Comparison of ENCODE assay signal across 22 cellular contexts in the genomic region with DNA sequence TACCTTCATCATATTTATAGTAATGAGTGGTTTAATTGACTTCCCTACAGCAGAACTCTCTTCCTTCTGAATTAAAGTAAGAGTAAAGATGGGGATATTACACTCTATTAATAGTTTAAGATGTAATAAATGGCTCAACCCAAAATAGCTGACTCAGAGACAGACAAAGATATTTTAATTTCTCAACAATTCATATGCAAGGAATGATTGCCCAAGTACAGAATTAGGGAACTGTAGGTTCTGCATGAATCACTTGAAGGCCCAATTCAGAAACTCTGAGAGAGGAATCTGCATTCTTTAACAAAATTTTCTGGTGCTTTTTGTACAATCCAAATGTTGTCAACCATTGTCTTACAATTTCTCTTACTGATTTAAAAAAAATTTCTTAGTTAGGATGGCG.
"Had no signal": no experiment of that assay in that cellular context is flagged by ENCODE, and none has a peak within 500 bp of the region (broad histone marks: within the 10 kb centered on the region; RNA-seq: fewer than 3 reads in every experiment).

No MANE protein-coding gene starts in this region.

- H3K27me3 Mint-ChIP-seq: activated CD8-positive, alpha-beta T cell treated with anti-CD3 and anti-CD28 coated beads for 36 hours; activated T-helper 17 cell treated with anti-CD3 and anti-CD28 coated beads, Interleukin-2, amount 50 U/mL, for 72 hours; dendritic cell treated with granulocyte-macrophage colony-stimulating factor and Interleukin-4, amounts not matched to agents 40 ng/mL and 50 ng/mL, for 4 days had no signal

- H3K36me3 ChIP-seq: ascending aorta, esophagus muscularis mucosa, left lung, tibial nerve had no signal

- H3K9me3 Mint-ChIP-seq: activated CD8-positive, alpha-beta T cell treated with anti-CD3 and anti-CD28 coated beads for 36 hours; activated naive CD4-positive, alpha-beta T cell treated with anti-CD3 and anti-CD28 coated beads for 36 hours; activated naive CD8-positive, alpha-beta T cell treated with anti-CD3 and anti-CD28 coated beads, Interleukin-2, amount 50 U/mL, for 24 hours; nephron; T-helper 2 cell treated with Interferon-gamma antibody and Interleukin-4, amounts not matched to agents 5 μg/mL and 100 μg/mL, for 36 hours had no signal

- H3K4me1 ChIP-seq: ascending aorta, esophagus muscularis mucosa, left lung, tibial nerve had no signal

- ATAC-seq: activated CD8-positive, alpha-beta T cell treated with anti-CD3 and anti-CD28 coated beads for 36 hours; activated naive CD8-positive, alpha-beta T cell treated with anti-CD3 and anti-CD28 coated beads, Interleukin-2, amount 50 U/mL, for 24 hours; activated T-helper 17 cell treated with anti-CD3 and anti-CD28 coated beads, Interleukin-2, amount 50 U/mL, for 72 hours; left lung had no signal

- H3K4me3 ChIP-seq: ascending aorta, esophagus muscularis mucosa, left lung, tibial nerve had no signal

- H3K36me3 Mint-ChIP-seq: mesothelial cell of epicardium, WTC11 had no signal

- H3K27me3 ChIP-seq: ascending aorta, esophagus muscularis mucosa, left lung, tibial nerve had no signal

- H3K27ac ChIP-seq: ascending aorta, esophagus muscularis mucosa, left lung, tibial nerve had no signal

- FAIRE-seq: bronchial epithelial cell, TTC549, urothelium cell line had no signal

- H3K27ac Mint-ChIP-seq: activated CD8-positive, alpha-beta T cell treated with anti-CD3 and anti-CD28 coated beads for 36 hours; activated naive CD4-positive, alpha-beta T cell treated with anti-CD3 and anti-CD28 coated beads for 36 hours; activated naive CD8-positive, alpha-beta T cell treated with anti-CD3 and anti-CD28 coated beads, Interleukin-2, amount 50 U/mL, for 24 hours; activated T-helper 17 cell treated with anti-CD3 and anti-CD28 coated beads, Interleukin-2, amount 50 U/mL, for 72 hours; dendritic cell treated with granulocyte-macrophage colony-stimulating factor and Interleukin-4, amounts not matched to agents 40 ng/mL and 50 ng/mL, for 4 days; mesothelial cell of epicardium; nephron; stimulated activated naive CD8-positive, alpha-beta T cell treated with anti-CD3 and anti-CD28 coated beads, Interleukin-15, Interleukin-2, amounts not matched to agents 100 ng/mL and 50 ng/mL, for 24 hours; T-helper 2 cell treated with Interferon-gamma antibody and Interleukin-4, amounts not matched to agents 5 μg/mL and 100 μg/mL, for 36 hours had no signal

- H3K4me1 Mint-ChIP-seq: activated naive CD8-positive, alpha-beta T cell treated with anti-CD3 and anti-CD28 coated beads, Interleukin-2, amount 50 U/mL, for 24 hours; activated T-helper 17 cell treated with anti-CD3 and anti-CD28 coated beads, Interleukin-2, amount 50 U/mL, for 72 hours had no signal

- DNase-seq: activated CD4-positive, alpha-beta T cell treated with anti-CD3 and anti-CD28 coated beads for 4 hours; activated CD8-positive, alpha-beta T cell treated with anti-CD3 and anti-CD28 coated beads for 36 hours; activated naive CD4-positive, alpha-beta T cell treated with anti-CD3 and anti-CD28 coated beads for 36 hours; activated naive CD8-positive, alpha-beta T cell treated with anti-CD3 and anti-CD28 coated beads, Interleukin-2, amount 50 U/mL, for 24 hours; activated T-cell treated with anti-CD3 and anti-CD28 coated beads, Interleukin-2, amount 50 U/mL, for 1 hour; effector CD8-positive, alpha-beta T cell; foreskin melanocyte; left lung; retina had no signal

- H3K4me3 Mint-ChIP-seq: activated CD8-positive, alpha-beta T cell treated with anti-CD3 and anti-CD28 coated beads for 36 hours; activated naive CD4-positive, alpha-beta T cell treated with anti-CD3 and anti-CD28 coated beads for 36 hours; activated naive CD8-positive, alpha-beta T cell treated with anti-CD3 and anti-CD28 coated beads, Interleukin-2, amount 50 U/mL, for 24 hours; activated T-helper 17 cell treated with anti-CD3 and anti-CD28 coated beads, Interleukin-2, amount 50 U/mL, for 72 hours; dendritic cell treated with granulocyte-macrophage colony-stimulating factor and Interleukin-4, amounts not matched to agents 40 ng/mL and 50 ng/mL, for 4 days; mesothelial cell of epicardium; nephron; stimulated activated naive CD8-positive, alpha-beta T cell treated with anti-CD3 and anti-CD28 coated beads, Interleukin-15, Interleukin-2, amounts not matched to agents 100 ng/mL and 50 ng/mL, for 24 hours; T-helper 2 cell treated with Interferon-gamma antibody and Interleukin-4, amounts not matched to agents 5 μg/mL and 100 μg/mL, for 36 hours; WTC11 had no signal

- H3K9me3 ChIP-seq: ascending aorta, esophagus muscularis mucosa, left lung, tibial nerve had no signal
